ENCODE assay signal across 19 cellular contexts in genomic region chr14:99382781-99383456, GRCh38.
DNase-seq lines count a peak whose midpoint lies in the region; ATAC-seq and TF ChIP-seq lines count a peak whose summit lies in the region.
"Had no signal": no experiment of that assay in that cellular context is flagged by ENCODE, and none has a peak within 500 bp of the region (broad histone marks: within the 10 kb centered on the region; RNA-seq: fewer than 3 reads in every experiment).

No MANE protein-coding gene starts in this region.

- TF ChIP-seq CTCF in GM10248 (IDR thresholded peaks at IDR 0.05; ENCODE audit: control extremely low read depth, extremely low read depth, low read depth, missing control alignments), result no peak

- no peaks in the 10 kb centered on the region for H3K36me3 Mint-ChIP-seq in activated CD8-positive, alpha-beta T cell treated with anti-CD3 and anti-CD28 coated beads, Interleukin-2, amount 10 ng/mL, durations not matched to agents 7 days and 5 days (ENCODE audit: low read depth)
- H3K36me3 Mint-ChIP-seq: CD8-positive, alpha-beta memory T cell had no signal

- H3K4me3 ChIP-seq in MG63 (no peak overlapping the region), adipocyte (ENCODE audit: low read length) (no peak overlapping the region)
- H3K4me3 ChIP-seq: gastroesophageal sphincter, left ventricle myocardium inferior, ovary, uterus had no signal

- no peaks in the 10 kb centered on the region for H3K9me3 ChIP-seq in MG63
- H3K9me3 ChIP-seq in adipocyte (ENCODE audit: control insufficient read depth, low read length), result peaks cover 11% of the 10 kb centered on the region
- H3K9me3 ChIP-seq: left ventricle myocardium inferior, ovary, uterus had no signal

- H3K27ac Mint-ChIP-seq in activated CD8-positive, alpha-beta T cell treated with anti-CD3 and anti-CD28 coated beads, Interleukin-2, amount 10 ng/mL, durations not matched to agents 7 days and 5 days, result no peak overlapping the region
- H3K27ac Mint-ChIP-seq: CD8-positive, alpha-beta memory T cell; T-helper 2 cell treated with Interferon-gamma antibody and Interleukin-4, amounts not matched to agents 5 μg/mL and 100 μg/mL, for 36 hours had no signal

- peaks cover 10% of the 10 kb centered on the region for H3K27me3 Mint-ChIP-seq in activated CD8-positive, alpha-beta T cell treated with anti-CD3 and anti-CD28 coated beads, Interleukin-2, amount 10 ng/mL, durations not matched to agents 7 days and 5 days (ENCODE audit: low read depth)

- DNase-seq in Caki2 (ENCODE audit: low read depth) (peak; percentile 77), MG63 (peak; percentile 66), adipocyte (ENCODE audit: low read depth) (peak; percentile 2), left lobe of liver (ENCODE audit: low spot score) (peak; percentile 4), GM10248 (ENCODE audit: extremely low spot score) (no peak), activated gamma-delta T cell treated with Interleukin-2 at 50 U/mL for 16 hours (no peak)
- no peak for DNase-seq in activated CD8-positive, alpha-beta T cell treated with anti-CD3 and anti-CD28 coated beads, Interleukin-2, amount 10 ng/mL, durations not matched to agents 7 days and 5 days
- DNase-seq: activated gamma-delta T cell; anterior cingulate cortex; CD8-positive, alpha-beta memory T cell; KG1; left ventricle myocardium inferior; ovary; SIG-M5; stimulated activated CD4-positive, alpha-beta T cell treated with anti-CD3 and anti-CD28 coated beads, Interleukin-2, amount 100 ng/mL, for 48 hours; uterus had no signal

- H3K4me3 Mint-ChIP-seq in activated CD8-positive, alpha-beta T cell treated with anti-CD3 and anti-CD28 coated beads, Interleukin-2, amount 10 ng/mL, durations not matched to agents 7 days and 5 days, result no peak overlapping the region
- H3K4me3 Mint-ChIP-seq: CD8-positive, alpha-beta memory T cell; T-helper 2 cell treated with Interferon-gamma antibody and Interleukin-4, amounts not matched to agents 5 μg/mL and 100 μg/mL, for 36 hours had no signal

- in situ Hi-C loops in Caki2 (cut with HindIII; ENCODE audit: low pct_unique_long_range_greater_than_20kb, low sequenced_read_pairs), result no loop called here

- no peaks in the 10 kb centered on the region for H3K4me1 ChIP-seq in adipocyte (ENCODE audit: control insufficient read depth, insufficient read depth, low read length)
- H3K4me1 ChIP-seq: gastroesophageal sphincter, left ventricle myocardium inferior, uterus had no signal

- H3K9me3 Mint-ChIP-seq in activated CD8-positive, alpha-beta T cell treated with anti-CD3 and anti-CD28 coated beads, Interleukin-2, amount 10 ng/mL, durations not matched to agents 7 days and 5 days (ENCODE audit: insufficient read depth), result no peaks in the 10 kb centered on the region
- H3K9me3 Mint-ChIP-seq: CD8-positive, alpha-beta memory T cell; T-helper 2 cell treated with Interferon-gamma antibody and Interleukin-4, amounts not matched to agents 5 μg/mL and 100 μg/mL, for 36 hours had no signal

- CTCF ChIA-PET in GM10248 (lab: Yijun Ruan, JAX), result interaction anchor here (1.2 to 4.6 kb wide), 3 partner anchors 10 to 63 kb away, joined by 3 to 25 read pairs (median 3); no protein-coding TSS in a partner anchor
- CTCF ChIA-PET in activated CD8-positive, alpha-beta T cell treated with anti-CD3 and anti-CD28 coated beads, Interleukin-2, amount 10 ng/mL, durations not matched to agents 7 days and 5 days (lab: Charles Lee), result interaction anchor here (0.9 to 3.4 kb wide), 2 partner anchors 10 kb away, joined by 3 to 23 read pairs; no protein-coding TSS in a partner anchor

- H3K36me3 ChIP-seq in MG63 (no peaks in the 10 kb centered on the region), adipocyte (ENCODE audit: control insufficient read depth, insufficient read depth, low read length, severe bottlenecking) (no peaks in the 10 kb centered on the region)
- H3K36me3 ChIP-seq: gastroesophageal sphincter, left ventricle myocardium inferior, ovary, uterus had no signal

- no peak for ATAC-seq in left lobe of liver
- no peak for ATAC-seq in activated CD8-positive, alpha-beta T cell treated with anti-CD3 and anti-CD28 coated beads, Interleukin-2, amount 10 ng/mL, durations not matched to agents 7 days and 5 days
- no peak for ATAC-seq in GM19397 (IDR thresholded peaks at IDR 0.05; ENCODE audit: unreplicated experiment)
- ATAC-seq: gastroesophageal sphincter had no signal

- POLR2A ChIA-PET in GM10248 (lab: Yijun Ruan, JAX), result no interaction called here
- POLR2A ChIA-PET in activated CD8-positive, alpha-beta T cell treated with anti-CD3 and anti-CD28 coated beads, Interleukin-2, amount 10 ng/mL, durations not matched to agents 7 days and 5 days (lab: Charles Lee), result interaction anchor here (0.5 kb wide), 1 partner anchor 582 kb away, joined by 3 read pairs; no protein-coding TSS in a partner anchor

- peaks cover 7% of the 10 kb centered on the region for H3K4me1 Mint-ChIP-seq in activated CD8-positive, alpha-beta T cell treated with anti-CD3 and anti-CD28 coated beads, Interleukin-2, amount 10 ng/mL, durations not matched to agents 7 days and 5 days (ENCODE audit: low read depth)

- no peak overlapping the region for H3K9ac ChIP-seq in adipocyte (ENCODE audit: low read length)

- H3K27me3 ChIP-seq in MG63 (no peaks in the 10 kb centered on the region), adipocyte (replicated peaks; ENCODE audit: control insufficient read depth, insufficient read depth, low read length) (peaks cover 44% of the 10 kb centered on the region)
- H3K27me3 ChIP-seq: ovary had no signal

Comparison
In these comparisons a context has a peak if more than half of its experiments do, and no peak if none do; other contexts are left out.
1. DNase-seq: peak in Caki2 (single experiment), MG63 (single experiment), adipocyte (single experiment) and left lobe of liver (single experiment); none in GM10248 (single experiment), activated CD8-positive, alpha-beta T cell treated with anti-CD3 and anti-CD28 coated beads, Interleukin-2, amount 10 ng/mL, durations not matched to agents 7 days and 5 days (single experiment) and activated gamma-delta T cell treated with Interleukin-2 at 50 U/mL for 16 hours (single experiment).